22 cellular contexts compared by ENCODE assay signal in the genomic region with DNA sequence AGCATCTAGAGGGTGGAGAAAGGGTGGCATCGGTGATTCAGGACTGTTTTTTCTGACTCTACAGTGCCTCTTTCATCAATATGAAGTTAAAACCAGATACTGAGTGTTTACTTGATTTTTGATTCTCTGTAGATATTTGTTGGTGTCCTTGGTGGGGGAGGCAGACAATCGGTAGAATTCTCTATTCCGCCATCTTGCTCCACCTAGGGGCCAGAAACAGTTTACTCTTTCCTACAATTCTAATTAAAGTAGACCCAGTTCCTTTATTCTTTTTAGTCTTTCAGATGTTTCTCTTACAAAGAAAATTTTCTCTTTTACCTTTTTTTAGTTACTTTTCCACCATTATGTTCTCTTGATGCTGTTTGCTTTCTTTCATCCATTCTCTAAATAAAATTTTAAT.
A peak's percentile ranks its signal among the peaks of the same experiment; 100 is the strongest.
DNase-seq lines count a peak whose midpoint lies in the region; ATAC-seq, FAIRE-seq and TF ChIP-seq lines count a peak whose summit lies in the region.
"Had no signal": no experiment of that assay in that cellular context is flagged by ENCODE, and none has a peak within 500 bp of the region (broad histone marks: within the 10 kb centered on the region; RNA-seq: fewer than 3 reads in every experiment).

No MANE protein-coding gene starts in this region.

- H3K4me1 Mint-ChIP-seq in WTC11: no peaks in the 10 kb centered on the region
- H3K4me1 Mint-ChIP-seq: activated CD8-positive, alpha-beta memory T cell treated with anti-CD3 and anti-CD28 coated beads, Interleukin-2, amount 10 ng/mL, durations not matched to agents 7 days and 5 days; brain had no signal

- no peak overlapping the region for H3K4me3 ChIP-seq in AG10803 (ENCODE audit: low read length)
- no peak overlapping the region for H3K4me3 ChIP-seq in foreskin fibroblast (ENCODE audit: low read depth in 1 of 2, low read length in 2 of 2)
- H3K4me3 ChIP-seq in testis: no peak overlapping the region
- no peak overlapping the region for H3K4me3 ChIP-seq in transverse colon
- H3K4me3 ChIP-seq: BLaER1 had no signal

- CTCF ChIA-PET in WTC11 (lab: Charles Lee): no interaction called here

- H3K27me3 ChIP-seq in testis: no peaks in the 10 kb centered on the region
- no peaks in the 10 kb centered on the region for H3K27me3 ChIP-seq in transverse colon
- H3K27me3 ChIP-seq: BLaER1 had no signal

- peak; percentile 64 for ATAC-seq in WTC11
- ATAC-seq: activated CD8-positive, alpha-beta memory T cell treated with anti-CD3 and anti-CD28 coated beads, Interleukin-2, amount 10 ng/mL, durations not matched to agents 7 days and 5 days had no signal

- H3K27ac Mint-ChIP-seq in WTC11: no peak overlapping the region
- H3K27ac Mint-ChIP-seq: activated CD8-positive, alpha-beta memory T cell treated with anti-CD3 and anti-CD28 coated beads, Interleukin-2, amount 10 ng/mL, durations not matched to agents 7 days and 5 days; brain had no signal

- TF ChIP-seq CTCF in AG10803 (conservative IDR thresholded peaks at IDR 0.05; ENCODE audit: low read length) (peak; percentile 36; the same call in 1 of the 2 replicates), WTC11 (IDR thresholded peaks at IDR 0.05) (no peak), foreskin fibroblast (IDR thresholded peaks at IDR 0.05; ENCODE audit: low read depth, low read length) (peak; percentile 11), testis (IDR thresholded peaks at IDR 0.05) (no peak), transverse colon (IDR thresholded peaks at IDR 0.05) (no peak)

- H3K27ac ChIP-seq in testis (no peak overlapping the region), transverse colon (no peak overlapping the region)
- H3K27ac ChIP-seq: BLaER1 had no signal

- no peak for TF ChIP-seq EP300 in transverse colon (IDR thresholded peaks at IDR 0.05; ENCODE audit: low read depth)

- TF ChIP-seq POLR2A in testis (IDR thresholded peaks at IDR 0.05) (no peak), transverse colon (IDR thresholded peaks at IDR 0.05) (no peak)

- H3K9me3 Mint-ChIP-seq in WTC11: peaks cover 19% of the 10 kb centered on the region

- WGBS in testis, 2 donors: 74 to 84% methylated on average over 3 of the region's 3 CpGs
- 77 to 91% methylated on average over 3 of the region's 3 CpGs for WGBS in transverse colon (ENCODE audit: low coverage in 1 of 2), 2 donors

- peaks cover 5% of the 10 kb centered on the region; the same call in 1 of the 2 replicates for H3K36me3 Mint-ChIP-seq in WTC11
- H3K36me3 Mint-ChIP-seq: activated CD8-positive, alpha-beta memory T cell treated with anti-CD3 and anti-CD28 coated beads, Interleukin-2, amount 10 ng/mL, durations not matched to agents 7 days and 5 days; brain had no signal

- H3K4me1 ChIP-seq in testis (no peaks in the 10 kb centered on the region), transverse colon (no peaks in the 10 kb centered on the region)
- H3K4me1 ChIP-seq: BLaER1 had no signal

- intact Hi-C loops in testis (cut with DNase I; ENCODE audit: low total_unique reads): no loop called here
- intact Hi-C loops in transverse colon (cut with DNase I; ENCODE audit: low total_unique reads): no loop called here

- no peaks in the 10 kb centered on the region for H3K9me3 ChIP-seq in testis
- no peaks in the 10 kb centered on the region for H3K9me3 ChIP-seq in transverse colon
- H3K9me3 ChIP-seq: BLaER1 had no signal

- in situ Hi-C loops in transverse colon (cut with MboI; ENCODE audit: low pct_ligation_motif_present in 1 of 4, low pct_unique_long_range_greater_than_20kb in 1 of 4, low sequenced_read_pairs in 3 of 4): no loop called here

- no peaks in the 10 kb centered on the region for H3K36me3 ChIP-seq in testis (ENCODE audit: low read depth, missing control alignments)
- no peaks in the 10 kb centered on the region for H3K36me3 ChIP-seq in transverse colon
- H3K36me3 ChIP-seq: BLaER1 had no signal

- DNase-seq in AG10803 (ENCODE audit: low read depth) (no peak), HT-29 (ENCODE audit: low spot score) (peak; percentile 15), WTC11 (ENCODE audit: low spot score) (no peak), foreskin fibroblast (peak in 1 of 2 donors; percentile 7), testis (no peak), EL (no peak), urothelium cell line (ENCODE audit: low spot score) (no peak), transverse colon (no peak)
- DNase-seq: activated CD4-positive, CD25-positive, alpha-beta regulatory T cell treated with anti-CD3 and anti-CD28 coated beads, Interleukin-2, amount 50 U/mL, for 72 hours; activated CD8-positive, alpha-beta memory T cell treated with anti-CD3 and anti-CD28 coated beads, Interleukin-2, amount 10 ng/mL, durations not matched to agents 7 days and 5 days; activated naive CD4-positive, alpha-beta T cell; DMS79; effector CD8-positive, alpha-beta T cell; Kasumi-1; mesenchymal stem cell; NCI-H187 treated with DMSO at 0.1 percent for 48 hours; NCI-H524; RPMI8226; stimulated activated CD4-positive, alpha-beta T cell treated with anti-CD3 and anti-CD28 coated beads, Interleukin-4, amount 100 ng/mL, for 4 hours; trophoblast cell had no signal

- no peak overlapping the region for H3K4me3 Mint-ChIP-seq in WTC11
- H3K4me3 Mint-ChIP-seq: activated CD8-positive, alpha-beta memory T cell treated with anti-CD3 and anti-CD28 coated beads, Interleukin-2, amount 10 ng/mL, durations not matched to agents 7 days and 5 days; brain had no signal

- POLR2A ChIA-PET in WTC11 (lab: Charles Lee): no interaction called here

- H3K27me3 Mint-ChIP-seq in WTC11 (ENCODE audit: low read depth): no peaks in the 10 kb centered on the region
- H3K27me3 Mint-ChIP-seq: activated CD8-positive, alpha-beta memory T cell treated with anti-CD3 and anti-CD28 coated beads, Interleukin-2, amount 10 ng/mL, durations not matched to agents 7 days and 5 days; brain had no signal

- no peak for FAIRE-seq in urothelium cell line (lab: Jason Lieb, UNC)

TF ChIP-seq in WTC11, 78 proteins besides CTCF, POLR2A, EP300 and RAD21:
- TF ChIP-seq CBFB (CRISPR knock-in tag; IDR thresholded peaks at IDR 0.05; ENCODE audit: low read depth): no peak
- TF ChIP-seq NFE2L1 (CRISPR knock-in tag; IDR thresholded peaks at IDR 0.05): no peak
- no peak for TF ChIP-seq RORB (CRISPR knock-in tag; IDR thresholded peaks at IDR 0.05)
- TF ChIP-seq GTF2I (CRISPR knock-in tag; conservative IDR thresholded peaks at IDR 0.05): no peak
- TF ChIP-seq, protein P1, sequence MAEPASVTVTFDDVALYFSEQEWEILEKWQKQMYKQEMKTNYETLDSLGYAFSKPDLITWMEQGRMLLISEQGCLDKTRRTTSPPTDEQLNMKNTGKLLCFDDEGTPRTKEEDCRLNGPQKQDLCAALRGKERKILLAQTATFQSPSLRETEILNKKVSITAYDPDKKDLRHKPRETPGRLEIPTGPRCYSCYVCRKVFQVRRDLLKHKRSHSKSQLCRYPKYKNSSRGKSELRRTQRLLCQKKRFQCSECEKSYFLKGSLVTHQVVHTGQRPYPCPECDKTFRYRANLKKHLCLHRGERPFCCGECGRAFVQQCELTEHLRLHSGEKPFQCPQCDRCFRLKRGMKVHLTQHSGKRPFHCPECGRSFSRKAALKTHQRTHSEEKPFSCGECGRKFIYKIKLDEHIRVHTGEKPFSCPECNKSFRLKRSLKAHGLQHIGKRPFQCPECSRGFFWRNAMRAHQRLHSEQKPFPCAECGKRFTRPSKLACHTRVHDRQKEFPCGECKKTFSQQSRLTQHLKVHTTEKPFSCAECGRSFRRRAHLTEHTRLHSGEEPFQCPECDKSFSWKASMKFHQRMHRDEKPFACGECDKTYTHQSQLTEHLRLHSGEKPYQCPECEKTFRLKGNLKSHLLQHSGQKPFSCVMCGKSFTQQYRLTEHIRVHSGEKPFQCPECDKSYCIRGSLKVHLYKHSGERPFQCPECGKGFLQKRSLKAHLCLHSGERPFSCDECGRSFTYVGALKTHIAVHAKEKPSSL (CRISPR knock-in tag; conservative IDR thresholded peaks at IDR 0.05): no peak

Comparison
In these comparisons a context has a peak if more than half of its experiments do, and no peak if none do; other contexts are left out.
1. CTCF ChIP-seq: peak in AG10803 (single experiment) and foreskin fibroblast (single experiment); none in WTC11 (single experiment), testis (0 of 3) and transverse colon (0 of 5).